In genomic region chr15:41504751-41505492, GRCh38 we compare ENCODE assay signal across 16 cellular contexts. TPM values are rescaled to one million over a fixed set of nuclear protein-coding genes. Genes with fewer than 3 reads are reported as not detected.
DNase-seq lines count a peak whose midpoint lies in the region; ATAC-seq, FAIRE-seq and TF ChIP-seq lines count a peak whose summit lies in the region.
"Had no signal": no experiment of that assay in that cellular context is flagged by ENCODE, and none has a peak within 500 bp of the region (broad histone marks: within the 10 kb centered on the region; RNA-seq: fewer than 3 reads in every experiment).

No MANE protein-coding gene starts in this region.

- H3K27me3 Mint-ChIP-seq in CD4-positive, alpha-beta T cell: peaks cover 42% of the 10 kb centered on the region
- H3K27me3 Mint-ChIP-seq in T-helper 17 cell: no peaks in the 10 kb centered on the region

- H3K9me3 Mint-ChIP-seq in CD4-positive, alpha-beta T cell: no peaks in the 10 kb centered on the region
- H3K9me3 Mint-ChIP-seq: GM23338, HFFc6 had no signal

- CTCF ChIA-PET in CD4-positive, alpha-beta T cell (lab: Charles Lee): interaction anchor here (2.6 kb wide), 1 partner anchor 39 kb away, joined by 17 read pairs; no protein-coding TSS in a partner anchor

- TF ChIP-seq POLR2A in H54 (IDR thresholded peaks at IDR 0.05; ENCODE audit: low read depth, low read length): no peak

- no peak overlapping the region for H3K27ac ChIP-seq in CD4-positive, alpha-beta T cell (ENCODE audit: low read depth, low read length)
- no peak overlapping the region for H3K27ac ChIP-seq in neuronal stem cell (replicated peaks; ENCODE audit: low read length)
- no peak overlapping the region for H3K27ac ChIP-seq in left ventricle myocardium inferior (replicated peaks)

- no peak overlapping the region for H2BK12ac ChIP-seq in neuronal stem cell (ENCODE audit: low read length)

- POLR2A ChIA-PET in CD4-positive, alpha-beta T cell (lab: Charles Lee): no interaction called here

- ATAC-seq in CD4-positive, alpha-beta T cell (ENCODE audit: poor library complexity): no peak
- ATAC-seq in T-helper 17 cell (no peak), GM21528 (IDR thresholded peaks at IDR 0.05; ENCODE audit: low FRiP score, unreplicated experiment) (no peak)
- ATAC-seq: GM12878, GM23338 had no signal

- H3K4me3 ChIP-seq in neuronal stem cell (ENCODE audit: low read length in 2 of 2) (no peak overlapping the region), left ventricle myocardium inferior (no peak overlapping the region)
- H3K4me3 ChIP-seq: GM12878, GM23338, HAP-1 had no signal

- H3K4me2 ChIP-seq in neuronal stem cell (ENCODE audit: insufficient read depth, low read length, poor library complexity, severe bottlenecking): no peak overlapping the region
- H3K4me2 ChIP-seq: GM23338 had no signal

- H3K9me3 ChIP-seq in CD4-positive, alpha-beta T cell (ENCODE audit: control insufficient read depth, low read length): no peaks in the 10 kb centered on the region
- H3K9me3 ChIP-seq in T-helper 17 cell (ENCODE audit: control insufficient read depth, low read length, poor library complexity, severe bottlenecking): no peaks in the 10 kb centered on the region
- H3K9me3 ChIP-seq in neuronal stem cell (replicated peaks in 1 of 2; ENCODE audit: control insufficient read depth in 2 of 2, insufficient read depth in 1 of 2, low read depth in 1 of 2, low read length in 2 of 2): peaks cover 0 to 5% of the 10 kb centered on the region in 2 donors
- H3K9me3 ChIP-seq in left ventricle myocardium inferior (replicated peaks): no peaks in the 10 kb centered on the region
- H3K9me3 ChIP-seq: HAP-1 had no signal

- H3K36me3 Mint-ChIP-seq in CD4-positive, alpha-beta T cell (ENCODE audit: low read depth): no peaks in the 10 kb centered on the region
- H3K36me3 Mint-ChIP-seq in T-helper 17 cell (ENCODE audit: low read depth): no peaks in the 10 kb centered on the region

- no peak overlapping the region for H3K23ac ChIP-seq in neuronal stem cell (ENCODE audit: low read depth, low read length, poor library complexity)

- no peak overlapping the region for H4K91ac ChIP-seq in neuronal stem cell (ENCODE audit: low read depth, low read length, poor library complexity)

- H3K27ac Mint-ChIP-seq in CD4-positive, alpha-beta T cell: no peak overlapping the region
- H3K27ac Mint-ChIP-seq in T-helper 17 cell: no peak overlapping the region
- H3K27ac Mint-ChIP-seq: CD14-positive monocyte, GM23338, HFFc6 had no signal

- no peaks in the 10 kb centered on the region for H3K36me3 ChIP-seq in neuronal stem cell (replicated peaks in 1 of 2; ENCODE audit: control insufficient read depth in 2 of 2, insufficient read depth in 2 of 2, low read length in 2 of 2)
- H3K36me3 ChIP-seq in left ventricle myocardium inferior: no peaks in the 10 kb centered on the region

- H2BK15ac ChIP-seq in neuronal stem cell (ENCODE audit: low read length): no peak overlapping the region

- H3K18ac ChIP-seq in neuronal stem cell (ENCODE audit: low read length): no peak overlapping the region

- H2BK120ac ChIP-seq in neuronal stem cell (ENCODE audit: low read depth, low read length): no peak overlapping the region

- peaks cover 1% of the 10 kb centered on the region for H3K79me1 ChIP-seq in neuronal stem cell (ENCODE audit: low read depth, low read length)

- TF ChIP-seq CTCF in CD4-positive, alpha-beta T cell (IDR thresholded peaks at IDR 0.05): no peak
- TF ChIP-seq CTCF in left ventricle myocardium inferior (IDR thresholded peaks at IDR 0.05; ENCODE audit: borderline replicate concordance): no peak

- H3K4me1 ChIP-seq in neuronal stem cell (ENCODE audit: control insufficient read depth in 2 of 2, insufficient read depth in 1 of 2, low read depth in 1 of 2, low read length in 2 of 2) (peaks cover 3 to 16% of the 10 kb centered on the region in 2 donors), left ventricle myocardium inferior (peaks cover 24% of the 10 kb centered on the region)
- H3K4me1 ChIP-seq: HAP-1 had no signal

- intact Hi-C loops in CD4-positive, alpha-beta T cell (cut with DNase I, micrococcal nuclease): loop anchor here in 1 of 2 experiments (5.0 kb wide), 1 partner anchor 38 kb away; no protein-coding TSS in a partner anchor
- intact Hi-C loops in left ventricle myocardium inferior (cut with micrococcal nuclease): no loop called here

- H3K9ac ChIP-seq in neuronal stem cell (ENCODE audit: low read depth, low read length, poor library complexity): no peak overlapping the region

- peak; percentile 24 for DNase-seq in 8988T
- no peak for DNase-seq in CD4-positive, alpha-beta T cell
- DNase-seq in T-helper 17 cell: no peak
- no peak for DNase-seq in neuronal stem cell (ENCODE audit: low spot score)
- no peak for DNase-seq in H54 (ENCODE audit: insufficient read length, low spot score)
- no peak for DNase-seq in left ventricle myocardium inferior
- DNase-seq: DMS53, GF-D8, HFFc6 had no signal

- H2BK5ac ChIP-seq in neuronal stem cell (ENCODE audit: low read length): no peak overlapping the region

- H2AK5ac ChIP-seq in neuronal stem cell (ENCODE audit: low read depth, low read length): peak overlapping the region; percentile 24

- FAIRE-seq in H54 (lab: Jason Lieb, UNC): no peak
- FAIRE-seq: GM12878, GM18507, HTR-8/SVneo had no signal

- H3K14ac ChIP-seq in neuronal stem cell (ENCODE audit: low read length): no peak overlapping the region

- no peak overlapping the region for H2AFZ ChIP-seq in neuronal stem cell (ENCODE audit: low read length)
- H2AFZ ChIP-seq: GM23338 had no signal

- no peak overlapping the region for H4K8ac ChIP-seq in neuronal stem cell (ENCODE audit: low read depth, low read length)

- H3K4me1 Mint-ChIP-seq in CD4-positive, alpha-beta T cell (ENCODE audit: low read depth): peaks cover 18% of the 10 kb centered on the region
- H3K4me1 Mint-ChIP-seq in T-helper 17 cell: peaks cover 12% of the 10 kb centered on the region

- H3K4me3 Mint-ChIP-seq in CD4-positive, alpha-beta T cell: peak overlapping the region; percentile 58
- H3K4me3 Mint-ChIP-seq in T-helper 17 cell: peak overlapping the region; percentile 72
- H3K4me3 Mint-ChIP-seq: GM23338, HFFc6 had no signal

- no CpG with 5 or more reads among the region's 13 CpGs for WGBS in neuronal stem cell (ENCODE audit: extremely low coverage in 2 of 2, insufficient read length in 2 of 2, insufficient replicate concordance in 1 of 2), 2 donors

- H3K27me3 ChIP-seq in CD4-positive, alpha-beta T cell (ENCODE audit: control insufficient read depth, insufficient read depth, low read length): peaks cover 16% of the 10 kb centered on the region
- H3K27me3 ChIP-seq in neuronal stem cell (ENCODE audit: control insufficient read depth in 3 of 3, insufficient read depth in 3 of 3, low read depth in 1 of 3, low read length in 3 of 3) (peaks cover 32 to 87% (median 82%) of the 10 kb centered on the region in 3 experiments), left ventricle myocardium inferior (ENCODE audit: low read depth) (peaks cover 51% of the 10 kb centered on the region)

- no peak overlapping the region for H3K4ac ChIP-seq in neuronal stem cell (ENCODE audit: low read length)

RNA-seq across cellular contexts. Expression of gene LTK, which starts 8.7 kb away (rescaled TPM):
- total RNA-seq in CD4-positive, alpha-beta T cell: 1 to 10 TPM; 9.7 to 9.9 TPM
- total RNA-seq in T-helper 17 cell (10 to 100 TPM; 58.2 to 74.6 TPM), left ventricle myocardium inferior (1.2 TPM)
- polyA plus RNA-seq in neuronal stem cell (2013, experiment 1 of 2): 0.03 TPM
- polyA plus RNA-seq in neuronal stem cell (2013, experiment 2 of 2): 0.06 TPM
- polyA plus RNA-seq: CD14-positive monocyte, GM23338 had no signal

RNA-seq across cellular contexts. Expression of gene ITPKA, which starts 11.2 kb away (rescaled TPM):
- total RNA-seq in CD4-positive, alpha-beta T cell: not detected
- total RNA-seq in T-helper 17 cell (under 1 TPM; 0.20 to 0.29 TPM), left ventricle myocardium inferior (1.9 TPM)
- 0.46 TPM for polyA plus RNA-seq in neuronal stem cell (2013, experiment 1 of 2)
- polyA plus RNA-seq in neuronal stem cell (2013, experiment 2 of 2): 0.47 TPM
- polyA plus RNA-seq: CD14-positive monocyte had no signal

RNA-seq across cellular contexts. Expression of gene RPAP1, which starts 39.1 kb away (rescaled TPM):
- 10 to 100 TPM; 20.8 to 22.5 TPM for total RNA-seq in CD4-positive, alpha-beta T cell
- 10 to 100 TPM; 26.6 to 28.4 TPM for total RNA-seq in T-helper 17 cell
- polyA plus RNA-seq in neuronal stem cell (2013, experiment 1 of 2): 21.6 TPM
- 20.4 TPM for polyA plus RNA-seq in neuronal stem cell (2013, experiment 2 of 2)
- total RNA-seq in left ventricle myocardium inferior: 25.6 TPM

RNA-seq across cellular contexts. Expression of gene TYRO3, which starts 54.1 kb away (rescaled TPM):
- under 1 TPM; 0.42 to 0.47 TPM for total RNA-seq in CD4-positive, alpha-beta T cell
- under 1 TPM; 0.75 to 0.89 TPM for total RNA-seq in T-helper 17 cell
- polyA plus RNA-seq in neuronal stem cell (2013, experiment 1 of 2): 121 TPM
- 118 TPM for polyA plus RNA-seq in neuronal stem cell (2013, experiment 2 of 2)
- 3.3 TPM for total RNA-seq in left ventricle myocardium inferior

Comparison
In these comparisons a context has a peak if more than half of its experiments do, and no peak if none do; other contexts are left out.
1. RNA of gene LTK, which starts 8.7 kb away (total RNA-seq): 58.2 to 74.6 TPM in T-helper 17 cell; 9.7 to 9.9 TPM in CD4-positive, alpha-beta T cell and 1.2 TPM in left ventricle myocardium inferior (single experiment); every median in the first group is over 4 times any median in the second.